ENCODE assay signal across 33 cellular contexts in the genomic region with DNA sequence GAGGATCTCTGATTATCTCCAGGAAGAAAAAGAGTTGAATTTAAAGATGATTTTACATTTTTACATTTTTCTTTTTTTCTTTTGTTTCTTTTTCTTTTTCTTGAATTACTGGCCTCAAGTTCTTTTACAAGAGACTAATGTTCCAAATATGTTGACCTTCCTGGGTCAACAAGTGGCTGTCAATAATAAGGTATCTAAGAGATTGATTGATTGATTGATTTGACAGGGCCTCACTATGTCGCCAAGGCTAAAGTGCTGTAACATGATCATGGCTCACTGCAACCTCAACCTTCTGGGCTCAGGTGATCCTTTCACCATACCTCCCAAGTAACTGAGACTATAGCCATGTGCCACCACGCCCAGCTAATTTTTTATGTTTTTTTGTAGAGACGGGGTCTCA. TPM values are rescaled to one million over a fixed set of nuclear protein-coding genes. Genes with fewer than 3 reads are reported as not detected.
"Had no signal": no experiment of that assay in that cellular context is flagged by ENCODE, and none has a peak within 500 bp of the region (broad histone marks: within the 10 kb centered on the region; RNA-seq: fewer than 3 reads in every experiment).

No MANE protein-coding gene starts in this region.

- H3K9me3 ChIP-seq: adrenal gland, ascending aorta, body of pancreas, breast epithelium had no signal

- H3K27me3 ChIP-seq: adrenal gland, ascending aorta, body of pancreas, brain microvascular endothelial cell, breast epithelium, cardiac muscle cell had no signal

- H3K27ac ChIP-seq: adrenal gland, ascending aorta, body of pancreas, brain microvascular endothelial cell, breast epithelium, cardiac muscle cell had no signal

- H3K36me3 ChIP-seq: adrenal gland, ascending aorta, brain microvascular endothelial cell, breast epithelium, cardiac muscle cell had no signal

- H3K4me1 ChIP-seq: adrenal gland, ascending aorta, breast epithelium had no signal

- H3K4me3 ChIP-seq: adrenal gland, ascending aorta, body of pancreas, breast epithelium, cardiac muscle cell had no signal

- ATAC-seq: activated naive CD4-positive, alpha-beta T cell treated with anti-CD3 and anti-CD28 coated beads, Interleukin-2, amount 50 U/mL, for 72 hours; activated naive CD8-positive, alpha-beta T cell treated with anti-CD3 and anti-CD28 coated beads, Interleukin-2, amount 50 U/mL, for 24 hours; activated T-cell treated with anti-CD3 and anti-CD28 coated beads, Interleukin-2, amount 50 U/mL, for 4 hours; activated T-cell treated with anti-CD3 and anti-CD28 coated beads, Interleukin-2, amount 50 U/mL, for 72 hours; activated T-helper 17 cell treated with anti-CD3 and anti-CD28 coated beads, Interleukin-2, amount 50 U/mL, for 72 hours; body of pancreas had no signal

- FAIRE-seq: astrocyte, bronchial epithelial cell, colon had no signal

- DNase-seq: activated gamma-delta T cell; activated gamma-delta T cell treated with Interleukin-2 at 50 U/mL for 16 hours; activated naive CD4-positive, alpha-beta T cell; activated naive CD4-positive, alpha-beta T cell treated with anti-CD3 and anti-CD28 coated beads for 36 hours; activated naive CD4-positive, alpha-beta T cell treated with anti-CD3 and anti-CD28 coated beads, Interleukin-2, amount 10 ng/mL, durations not matched to agents 7 days and 5 days; activated naive CD4-positive, alpha-beta T cell treated with anti-CD3 and anti-CD28 coated beads, Interleukin-2, amount 50 U/mL, for 16 hours; activated naive CD4-positive, alpha-beta T cell treated with Interleukin-2 at 50 U/mL for 16 hours; activated naive CD8-positive, alpha-beta T cell treated with anti-CD3 and anti-CD28 coated beads for 36 hours; activated naive CD8-positive, alpha-beta T cell treated with anti-CD3 and anti-CD28 coated beads, Interleukin-2, amount 10 ng/mL, durations not matched to agents 7 days and 5 days; activated naive CD8-positive, alpha-beta T cell treated with anti-CD3 and anti-CD28 coated beads, Interleukin-2, amount 50 U/mL, for 24 hours; activated T-cell treated with anti-CD3 and anti-CD28 coated beads, Interleukin-2, amount 50 U/mL, for 1 hour; activated T-cell treated with anti-CD3 and anti-CD28 coated beads, Interleukin-2, amount 50 U/mL, for 24 hours; activated T-cell treated with anti-CD3 and anti-CD28 coated beads, Interleukin-2, amount 50 U/mL, for 4 hours; activated T-cell treated with anti-CD3 and anti-CD28 coated beads, Interleukin-2, amount 50 U/mL, for 48 hours; activated T-cell treated with anti-CD3 and anti-CD28 coated beads, Interleukin-2, amount 50 U/mL, for 72 hours; adrenal gland; amniotic stem cell; amygdala; anterior cingulate cortex; aorta; body of pancreas; brain microvascular endothelial cell; caudate nucleus; central memory CD4-positive, alpha-beta T cell; cerebellar nuclear complex had no signal

RNA-seq across cellular contexts. Expression of a gene that starts 44.6 kb away (rescaled TPM):
- total RNA-seq: ascending aorta had no signal
